ENCODE assay signal across 7 cellular contexts in genomic region chr11:122981388-122982264, GRCh38.
A peak's percentile ranks its signal among the peaks of the same experiment; 100 is the strongest.
DNase-seq lines count a peak whose midpoint lies in the region; ATAC-seq and TF ChIP-seq lines count a peak whose summit lies in the region.

Gene BSX (minus strand): TSS chr11:122981834. CDS start chr11:122981671, 163 bp downstream.

- no peaks in the 10 kb centered on the region for H3K9me3 Mint-ChIP-seq in activated naive CD4-positive, alpha-beta T cell treated with anti-CD3 and anti-CD28 coated beads, Interleukin-2, amount 10 ng/mL, durations not matched to agents 7 days and 5 days

- H3K4me3 ChIP-seq in iPS-15b (ENCODE audit: low read depth, low read length): peak within 1 kb of the TSS; percentile 38

- H3K36me3 Mint-ChIP-seq in activated naive CD4-positive, alpha-beta T cell treated with anti-CD3 and anti-CD28 coated beads, Interleukin-2, amount 10 ng/mL, durations not matched to agents 7 days and 5 days: peaks cover 2% of the 10 kb centered on the region

- peaks cover 96% of the 10 kb centered on the region for H3K27me3 Mint-ChIP-seq in activated naive CD4-positive, alpha-beta T cell treated with anti-CD3 and anti-CD28 coated beads, Interleukin-2, amount 10 ng/mL, durations not matched to agents 7 days and 5 days

- DNase-seq in HEK293T (ENCODE audit: extremely low spot score): peak; percentile 81
- peak; percentile 66 for DNase-seq in RPMI8226
- peak; percentile 77 for DNase-seq in activated naive CD4-positive, alpha-beta T cell treated with anti-CD3 and anti-CD28 coated beads, Interleukin-2, amount 10 ng/mL, durations not matched to agents 7 days and 5 days
- peak; percentile 56 for DNase-seq in stimulated activated CD4-positive, alpha-beta T cell treated with anti-CD3 and anti-CD28 coated beads, Interleukin-1b, Interleukin-23, amount 100 ng/mL, for 48 hours
- no peak for DNase-seq in SHP77 treated with DMSO at 0.1 percent for 48 hours (lab: John Stamatoyannopoulos, UW)

- H3K4me1 Mint-ChIP-seq in activated naive CD4-positive, alpha-beta T cell treated with anti-CD3 and anti-CD28 coated beads, Interleukin-2, amount 10 ng/mL, durations not matched to agents 7 days and 5 days: peaks cover 27% of the 10 kb centered on the region

- H3K4me3 Mint-ChIP-seq in activated naive CD4-positive, alpha-beta T cell treated with anti-CD3 and anti-CD28 coated beads, Interleukin-2, amount 10 ng/mL, durations not matched to agents 7 days and 5 days: no peak within 1 kb of the TSS

- H3K27me3 ChIP-seq in iPS-15b (ENCODE audit: control insufficient read depth, insufficient read depth, low read length): peaks cover 98% of the 10 kb centered on the region

- CTCF ChIA-PET in HEK293T (lab: Yijun Ruan, JAX): no interaction called here
- CTCF ChIA-PET in activated naive CD4-positive, alpha-beta T cell treated with anti-CD3 and anti-CD28 coated beads, Interleukin-2, amount 10 ng/mL, durations not matched to agents 7 days and 5 days (lab: Charles Lee): no interaction called here

- H3K9ac ChIP-seq in iPS-15b (ENCODE audit: low read depth, low read length): no peak within 1 kb of the TSS

- no peak for ATAC-seq in GM21619 (IDR thresholded peaks at IDR 0.05; ENCODE audit: unreplicated experiment)

- no peaks in the 10 kb centered on the region for H3K9me3 ChIP-seq in iPS-15b (ENCODE audit: control insufficient read depth, insufficient read depth, low read length)

- H3K4me1 ChIP-seq in iPS-15b (ENCODE audit: control insufficient read depth, insufficient read depth, low read length): peaks cover 15% of the 10 kb centered on the region

- H3K27ac Mint-ChIP-seq in activated naive CD4-positive, alpha-beta T cell treated with anti-CD3 and anti-CD28 coated beads, Interleukin-2, amount 10 ng/mL, durations not matched to agents 7 days and 5 days: peak within 1 kb of the TSS; percentile 25

- POLR2A ChIA-PET in HEK293T (lab: Yijun Ruan, JAX): no interaction called here

- no peaks in the 10 kb centered on the region for H3K36me3 ChIP-seq in iPS-15b (ENCODE audit: control insufficient read depth, insufficient read depth, low read length)

TF ChIP-seq in HEK293T, 16 proteins besides CTCF, POLR2A, EP300 and RAD21:
- no peak for TF ChIP-seq ZNF384 (IDR thresholded peaks at IDR 0.05)
- TF ChIP-seq LEF1 (IDR thresholded peaks at IDR 0.05; ENCODE audit: borderline replicate concordance): no peak
- no peak for TF ChIP-seq SP1 (IDR thresholded peaks at IDR 0.05)
- no peak for TF ChIP-seq NFRKB (IDR thresholded peaks at IDR 0.05)
- no peak for TF ChIP-seq ELF4 (IDR thresholded peaks at IDR 0.05)
- no peak for TF ChIP-seq CTBP1 (IDR thresholded peaks at IDR 0.05; ENCODE audit: borderline replicate concordance)
TF ChIP-seq in HEK293T: peak in this region for 0.
